In the genomic region with DNA sequence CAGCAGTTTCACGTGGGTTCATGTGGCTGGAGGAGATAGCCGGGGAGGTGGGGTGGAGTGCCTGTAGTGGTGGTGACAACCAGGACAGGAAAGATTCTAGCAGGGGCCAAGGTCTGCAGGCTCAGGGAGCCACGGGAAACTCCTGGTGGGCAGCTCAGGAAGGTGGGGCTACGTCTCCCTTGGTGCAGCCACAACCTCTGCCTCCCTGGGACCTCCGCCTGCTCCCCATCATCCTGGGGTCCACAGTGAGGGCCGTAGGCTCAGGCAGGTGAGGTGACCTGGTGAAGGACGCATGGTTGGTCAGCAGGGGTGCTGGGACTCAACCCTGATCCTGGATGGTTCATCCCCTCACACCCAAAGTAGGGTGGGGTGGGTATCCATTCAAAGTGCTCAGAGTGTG, we compare ENCODE assay signal across 36 cellular contexts.
"Had no signal": no experiment of that assay in that cellular context is flagged by ENCODE, and none has a peak within 500 bp of the region (broad histone marks: within the 10 kb centered on the region; RNA-seq: fewer than 3 reads in every experiment).

No MANE protein-coding gene starts in this region.

- H3K9me3 Mint-ChIP-seq: activated B cell treated with CpG ODN at 0.5 μM for 24 hours; activated CD4-positive, alpha-beta memory T cell treated with anti-CD3 and anti-CD28 coated beads for 36 hours; activated CD4-positive, alpha-beta T cell treated with anti-CD3 and anti-CD28 coated beads, Interleukin-2, amount 10 ng/mL, durations not matched to agents 24 days and 14 days; activated CD8-positive, alpha-beta T cell treated with anti-CD3 and anti-CD28 coated beads for 36 hours; activated naive CD4-positive, alpha-beta T cell treated with anti-CD3 and anti-CD28 coated beads for 36 hours; activated naive CD4-positive, alpha-beta T cell treated with anti-CD3 and anti-CD28 coated beads, Interleukin-2, amount 50 U/mL, for 72 hours; activated naive CD8-positive, alpha-beta T cell treated with anti-CD3 and anti-CD28 coated beads for 36 hours; activated T-cell treated with anti-CD3 and anti-CD28 coated beads, Interleukin-2, amount 50 U/mL, for 4 hours; activated T-cell treated with anti-CD3 and anti-CD28 coated beads, Interleukin-2, amount 50 U/mL, for 72 hours; activated T-helper 1 cell treated with anti-CD3 and anti-CD28 coated beads, Interleukin-12 subunit alpha, Interleukin-12 subunit beta, Interleukin-2, Interleukin-4 antibody, amounts not matched to agents 30 ng/mL and 10 ng/mL and 1 ng/mL, durations not matched to agents 14 hours and 24 hours and 36 hours; activated T-helper 17 cell treated with anti-CD3 and anti-CD28 coated beads, Interleukin-2, amount 50 U/mL, for 72 hours; central memory CD8-positive, alpha-beta T cell; T-helper 1 cell treated with Interleukin-12 subunit alpha and Interleukin-12 subunit beta and Interleukin-4 antibody, amounts not matched to agents 30 μg/mL and 1 μg/mL, for 36 hours; T-helper 2 cell treated with Interferon-gamma antibody and Interleukin-4, amounts not matched to agents 5 μg/mL and 100 μg/mL, for 36 hours had no signal

- H3K4me1 ChIP-seq: adrenal gland, body of pancreas had no signal

- H3K9me3 ChIP-seq: adrenal gland, body of pancreas had no signal

- ATAC-seq: activated CD8-positive, alpha-beta T cell treated with anti-CD3 and anti-CD28 coated beads for 36 hours; activated naive CD4-positive, alpha-beta T cell treated with anti-CD3 and anti-CD28 coated beads, Interleukin-2, amount 50 U/mL, for 72 hours; activated T-cell treated with anti-CD3 and anti-CD28 coated beads, Interleukin-2, amount 50 U/mL, for 4 hours; activated T-cell treated with anti-CD3 and anti-CD28 coated beads, Interleukin-2, amount 50 U/mL, for 72 hours; activated T-helper 17 cell treated with anti-CD3 and anti-CD28 coated beads, Interleukin-2, amount 50 U/mL, for 72 hours; body of pancreas had no signal

- H3K27ac Mint-ChIP-seq: activated B cell treated with CpG ODN at 0.5 μM for 24 hours; activated CD4-positive, alpha-beta memory T cell treated with anti-CD3 and anti-CD28 coated beads for 36 hours; activated CD4-positive, alpha-beta T cell treated with anti-CD3 and anti-CD28 coated beads, Interleukin-2, amount 10 ng/mL, durations not matched to agents 24 days and 14 days; activated CD8-positive, alpha-beta T cell treated with anti-CD3 and anti-CD28 coated beads for 36 hours; activated naive CD4-positive, alpha-beta T cell treated with anti-CD3 and anti-CD28 coated beads for 36 hours; activated naive CD4-positive, alpha-beta T cell treated with anti-CD3 and anti-CD28 coated beads, Interleukin-2, amount 50 U/mL, for 72 hours; activated naive CD8-positive, alpha-beta T cell treated with anti-CD3 and anti-CD28 coated beads for 36 hours; activated T-cell treated with anti-CD3 and anti-CD28 coated beads, Interleukin-2, amount 50 U/mL, for 72 hours; activated T-helper 1 cell treated with anti-CD3 and anti-CD28 coated beads, Interleukin-12 subunit alpha, Interleukin-12 subunit beta, Interleukin-2, Interleukin-4 antibody, amounts not matched to agents 30 ng/mL and 10 ng/mL and 1 ng/mL, durations not matched to agents 14 hours and 24 hours and 36 hours; activated T-helper 17 cell treated with anti-CD3 and anti-CD28 coated beads, Interleukin-2, amount 50 U/mL, for 72 hours; T-helper 1 cell treated with Interleukin-12 subunit alpha and Interleukin-12 subunit beta and Interleukin-4 antibody, amounts not matched to agents 30 μg/mL and 1 μg/mL, for 36 hours; T-helper 2 cell treated with Interferon-gamma antibody and Interleukin-4, amounts not matched to agents 5 μg/mL and 100 μg/mL, for 36 hours had no signal

- H3K27me3 ChIP-seq: adrenal gland, body of pancreas, brain microvascular endothelial cell, cardiac muscle cell had no signal

- H3K4me1 Mint-ChIP-seq: activated B cell treated with CpG ODN at 0.5 μM for 24 hours; activated CD4-positive, alpha-beta T cell treated with anti-CD3 and anti-CD28 coated beads, Interleukin-2, amount 10 ng/mL, durations not matched to agents 24 days and 14 days; activated naive CD8-positive, alpha-beta T cell treated with anti-CD3 and anti-CD28 coated beads for 36 hours; activated T-helper 17 cell treated with anti-CD3 and anti-CD28 coated beads, Interleukin-2, amount 50 U/mL, for 72 hours; central memory CD8-positive, alpha-beta T cell had no signal

- H3K36me3 ChIP-seq: adrenal gland, brain microvascular endothelial cell, cardiac muscle cell had no signal

- H3K4me3 Mint-ChIP-seq: activated B cell treated with CpG ODN at 0.5 μM for 24 hours; activated CD4-positive, alpha-beta memory T cell treated with anti-CD3 and anti-CD28 coated beads for 36 hours; activated CD4-positive, alpha-beta T cell treated with anti-CD3 and anti-CD28 coated beads, Interleukin-2, amount 10 ng/mL, durations not matched to agents 24 days and 14 days; activated CD8-positive, alpha-beta T cell treated with anti-CD3 and anti-CD28 coated beads for 36 hours; activated naive CD4-positive, alpha-beta T cell treated with anti-CD3 and anti-CD28 coated beads for 36 hours; activated naive CD8-positive, alpha-beta T cell treated with anti-CD3 and anti-CD28 coated beads for 36 hours; activated T-cell treated with anti-CD3 and anti-CD28 coated beads, Interleukin-2, amount 50 U/mL, for 4 hours; activated T-cell treated with anti-CD3 and anti-CD28 coated beads, Interleukin-2, amount 50 U/mL, for 72 hours; activated T-helper 1 cell treated with anti-CD3 and anti-CD28 coated beads, Interleukin-12 subunit alpha, Interleukin-12 subunit beta, Interleukin-2, Interleukin-4 antibody, amounts not matched to agents 30 ng/mL and 10 ng/mL and 1 ng/mL, durations not matched to agents 14 hours and 24 hours and 36 hours; activated T-helper 17 cell treated with anti-CD3 and anti-CD28 coated beads, Interleukin-2, amount 50 U/mL, for 72 hours; central memory CD8-positive, alpha-beta T cell; T-helper 1 cell treated with Interleukin-12 subunit alpha and Interleukin-12 subunit beta and Interleukin-4 antibody, amounts not matched to agents 30 μg/mL and 1 μg/mL, for 36 hours; T-helper 2 cell treated with Interferon-gamma antibody and Interleukin-4, amounts not matched to agents 5 μg/mL and 100 μg/mL, for 36 hours had no signal

- H3K4me3 ChIP-seq: adrenal gland, body of pancreas, cardiac muscle cell had no signal

- H3K27ac ChIP-seq: adrenal gland, body of pancreas, brain microvascular endothelial cell, cardiac muscle cell, VCaP had no signal

- DNase-seq: activated B cell treated with CpG ODN at 0.5 μM for 24 hours; activated CD4-positive, alpha-beta memory T cell treated with anti-CD3 and anti-CD28 coated beads for 36 hours; activated CD4-positive, alpha-beta T cell treated with anti-CD3 and anti-CD28 coated beads for 4 hours; activated CD4-positive, alpha-beta T cell treated with anti-CD3 and anti-CD28 coated beads, Interleukin-2, amount 10 ng/mL, durations not matched to agents 24 days and 14 days; activated CD4-positive, alpha-beta T cell treated with anti-CD3 and anti-CD28 coated beads, Interleukin-2, amount 50 U/mL, for 1 hour; activated CD4-positive, alpha-beta T cell treated with anti-CD3 and anti-CD28 coated beads, Interleukin-2, amount 50 U/mL, for 4 hours; activated CD4-positive, CD25-positive, alpha-beta regulatory T cell treated with anti-CD3 and anti-CD28 coated beads, Interleukin-2, amount 50 U/mL, for 72 hours; activated CD8-positive, alpha-beta memory T cell treated with anti-CD3 and anti-CD28 coated beads, Interleukin-2, amount 50 U/mL, for 4 hours; activated CD8-positive, alpha-beta T cell treated with anti-CD3 and anti-CD28 coated beads for 36 hours; activated effector memory CD4-positive, alpha-beta T cell treated with anti-CD3 and anti-CD28 coated beads, Interleukin-2, amount 50 U/mL, for 16 hours; activated gamma-delta T cell treated with Interleukin-2 at 50 U/mL for 16 hours; activated naive CD4-positive, alpha-beta T cell; activated naive CD4-positive, alpha-beta T cell treated with anti-CD3 and anti-CD28 coated beads for 36 hours; activated naive CD4-positive, alpha-beta T cell treated with anti-CD3 and anti-CD28 coated beads, Interleukin-2, amount 50 U/mL, for 16 hours; activated naive CD8-positive, alpha-beta T cell treated with anti-CD3 and anti-CD28 coated beads for 36 hours; activated T-cell treated with anti-CD3 and anti-CD28 coated beads for 4 hours; activated T-cell treated with anti-CD3 and anti-CD28 coated beads, Interleukin-2, amount 50 U/mL, for 1 hour; activated T-cell treated with anti-CD3 and anti-CD28 coated beads, Interleukin-2, amount 50 U/mL, for 4 hours; activated T-cell treated with anti-CD3 and anti-CD28 coated beads, Interleukin-2, amount 50 U/mL, for 72 hours; adrenal gland; amniotic stem cell; body of pancreas; brain microvascular endothelial cell; caudate nucleus; cerebellar nuclear complex; T-helper 1 cell; T-helper 2 cell; T-helper 9 cell had no signal

- H3K36me3 Mint-ChIP-seq: activated CD4-positive, alpha-beta memory T cell treated with anti-CD3 and anti-CD28 coated beads for 36 hours; activated naive CD4-positive, alpha-beta T cell treated with anti-CD3 and anti-CD28 coated beads, Interleukin-2, amount 50 U/mL, for 72 hours; activated naive CD8-positive, alpha-beta T cell treated with anti-CD3 and anti-CD28 coated beads for 36 hours had no signal

- H3K27me3 Mint-ChIP-seq: activated B cell treated with CpG ODN at 0.5 μM for 24 hours; activated CD4-positive, alpha-beta T cell treated with anti-CD3 and anti-CD28 coated beads, Interleukin-2, amount 10 ng/mL, durations not matched to agents 24 days and 14 days; activated CD8-positive, alpha-beta T cell treated with anti-CD3 and anti-CD28 coated beads for 36 hours; activated naive CD8-positive, alpha-beta T cell treated with anti-CD3 and anti-CD28 coated beads for 36 hours had no signal
